24 cellular contexts compared by ENCODE assay signal in genomic region chr13:38462605-38463004, GRCh38.
"Had no signal": no experiment of that assay in that cellular context is flagged by ENCODE, and none has a peak within 500 bp of the region (broad histone marks: within the 10 kb centered on the region; RNA-seq: fewer than 3 reads in every experiment).

No MANE protein-coding gene starts in this region.

- H3K4me1 Mint-ChIP-seq: activated CD4-positive, alpha-beta memory T cell treated with anti-CD3 and anti-CD28 coated beads, Interleukin-2, amount 10 ng/mL, durations not matched to agents 7 days and 5 days; activated CD8-positive, alpha-beta memory T cell treated with anti-CD3 and anti-CD28 coated beads, Interleukin-2, amount 10 ng/mL, durations not matched to agents 7 days and 5 days; activated naive CD8-positive, alpha-beta T cell treated with anti-CD3 and anti-CD28 coated beads, Interleukin-2, amount 10 ng/mL, durations not matched to agents 7 days and 5 days; activated T-helper 17 cell treated with anti-CD3 and anti-CD28 coated beads, Interleukin-2, amount 50 U/mL, for 72 hours; nephron progenitor cell; stimulated activated memory B cell treated with anti-CD40 and anti-IgM and Interleukin-4, amounts not matched to agents 10 μg/mL and 1 μg/mL and 100 μg/mL, for 72 hours had no signal

- H3K27ac ChIP-seq: body of pancreas, esophagus muscularis mucosa, gastroesophageal sphincter, heart left ventricle, left lung, sigmoid colon, tibial artery, vagina had no signal

- FAIRE-seq: endothelial cell of umbilical vein, TTC549 had no signal

- ATAC-seq: activated CD8-positive, alpha-beta memory T cell treated with anti-CD3 and anti-CD28 coated beads, Interleukin-2, amount 10 ng/mL, durations not matched to agents 7 days and 5 days; activated T-helper 17 cell treated with anti-CD3 and anti-CD28 coated beads, Interleukin-2, amount 50 U/mL, for 72 hours; gastroesophageal sphincter; heart left ventricle; left lung; stimulated activated memory B cell treated with anti-CD40 and anti-IgM and Interleukin-4, amounts not matched to agents 10 μg/mL and 1 μg/mL and 100 μg/mL, for 72 hours had no signal

- H3K27me3 ChIP-seq: body of pancreas, esophagus muscularis mucosa, gastroesophageal sphincter, heart left ventricle, left lung, sigmoid colon, vagina had no signal

- H3K4me3 ChIP-seq: body of pancreas, esophagus muscularis mucosa, gastroesophageal sphincter, heart left ventricle, left lung, sigmoid colon, tibial artery, vagina had no signal

- H3K27me3 Mint-ChIP-seq: activated CD4-positive, alpha-beta memory T cell treated with anti-CD3 and anti-CD28 coated beads, Interleukin-2, amount 10 ng/mL, durations not matched to agents 7 days and 5 days; activated CD8-positive, alpha-beta memory T cell treated with anti-CD3 and anti-CD28 coated beads, Interleukin-2, amount 10 ng/mL, durations not matched to agents 7 days and 5 days; activated naive CD8-positive, alpha-beta T cell treated with anti-CD3 and anti-CD28 coated beads, Interleukin-2, amount 10 ng/mL, durations not matched to agents 7 days and 5 days; stimulated activated memory B cell treated with anti-CD40 and anti-IgM and Interleukin-4, amounts not matched to agents 10 μg/mL and 1 μg/mL and 100 μg/mL, for 72 hours had no signal

- H3K36me3 Mint-ChIP-seq: activated CD8-positive, alpha-beta memory T cell treated with anti-CD3 and anti-CD28 coated beads, Interleukin-2, amount 10 ng/mL, durations not matched to agents 7 days and 5 days; activated naive CD8-positive, alpha-beta T cell treated with anti-CD3 and anti-CD28 coated beads, Interleukin-2, amount 10 ng/mL, durations not matched to agents 7 days and 5 days; mesothelial cell of epicardium; stimulated activated memory B cell treated with anti-CD40 and anti-IgM and Interleukin-4, amounts not matched to agents 10 μg/mL and 1 μg/mL and 100 μg/mL, for 72 hours had no signal

- H3K9me3 Mint-ChIP-seq: activated CD4-positive, alpha-beta memory T cell treated with anti-CD3 and anti-CD28 coated beads, Interleukin-2, amount 10 ng/mL, durations not matched to agents 7 days and 5 days had no signal

- H3K36me3 ChIP-seq: esophagus muscularis mucosa, gastroesophageal sphincter, heart left ventricle, left lung, sigmoid colon, tibial artery, vagina had no signal

- DNase-seq: activated CD4-positive, alpha-beta memory T cell treated with anti-CD3 and anti-CD28 coated beads, Interleukin-2, amount 10 ng/mL, durations not matched to agents 7 days and 5 days; activated CD8-positive, alpha-beta memory T cell treated with anti-CD3 and anti-CD28 coated beads, Interleukin-2, amount 10 ng/mL, durations not matched to agents 7 days and 5 days; activated naive CD4-positive, alpha-beta T cell treated with Interleukin-2 at 50 U/mL for 16 hours; activated naive CD8-positive, alpha-beta T cell treated with anti-CD3 and anti-CD28 coated beads, Interleukin-2, amount 10 ng/mL, durations not matched to agents 7 days and 5 days; activated T-cell treated with anti-CD3 and anti-CD28 coated beads, Interleukin-2, amount 50 U/mL, for 1 hour; dermis blood vessel endothelial cell; effector memory CD4-positive, alpha-beta T cell; heart left ventricle; left lung; nephron progenitor cell; nucleus accumbens; sigmoid colon; stimulated activated CD4-positive, alpha-beta T cell treated with anti-CD3 and anti-CD28 coated beads, Interleukin-4, amount 100 ng/mL, for 4 hours; substantia nigra; tibial artery had no signal

- H3K27ac Mint-ChIP-seq: activated CD4-positive, alpha-beta memory T cell treated with anti-CD3 and anti-CD28 coated beads, Interleukin-2, amount 10 ng/mL, durations not matched to agents 7 days and 5 days; activated CD8-positive, alpha-beta memory T cell treated with anti-CD3 and anti-CD28 coated beads, Interleukin-2, amount 10 ng/mL, durations not matched to agents 7 days and 5 days; activated naive CD8-positive, alpha-beta T cell treated with anti-CD3 and anti-CD28 coated beads, Interleukin-2, amount 10 ng/mL, durations not matched to agents 7 days and 5 days; activated T-helper 17 cell treated with anti-CD3 and anti-CD28 coated beads, Interleukin-2, amount 50 U/mL, for 72 hours; mesothelial cell of epicardium; nephron progenitor cell; stimulated activated memory B cell treated with anti-CD40 and anti-IgM and Interleukin-4, amounts not matched to agents 10 μg/mL and 1 μg/mL and 100 μg/mL, for 72 hours had no signal

- H3K4me1 ChIP-seq: body of pancreas, esophagus muscularis mucosa, gastroesophageal sphincter, heart left ventricle, left lung, sigmoid colon, tibial artery, vagina had no signal

- H3K9me3 ChIP-seq: body of pancreas, sigmoid colon, vagina had no signal

- H3K4me3 Mint-ChIP-seq: activated CD4-positive, alpha-beta memory T cell treated with anti-CD3 and anti-CD28 coated beads, Interleukin-2, amount 10 ng/mL, durations not matched to agents 7 days and 5 days; activated CD8-positive, alpha-beta memory T cell treated with anti-CD3 and anti-CD28 coated beads, Interleukin-2, amount 10 ng/mL, durations not matched to agents 7 days and 5 days; activated naive CD8-positive, alpha-beta T cell treated with anti-CD3 and anti-CD28 coated beads, Interleukin-2, amount 10 ng/mL, durations not matched to agents 7 days and 5 days; activated T-helper 17 cell treated with anti-CD3 and anti-CD28 coated beads, Interleukin-2, amount 50 U/mL, for 72 hours; mesothelial cell of epicardium; nephron progenitor cell; stimulated activated memory B cell treated with anti-CD40 and anti-IgM and Interleukin-4, amounts not matched to agents 10 μg/mL and 1 μg/mL and 100 μg/mL, for 72 hours had no signal
